ENCODE assay signal across 23 cellular contexts in genomic region chr16:1818873-1819525, GRCh38. TPM values are rescaled to one million over a fixed set of nuclear protein-coding genes. Genes with fewer than 3 reads are reported as not detected.
"Had no signal": no experiment of that assay in that cellular context is flagged by ENCODE, and none has a peak within 500 bp of the region (broad histone marks: within the 10 kb centered on the region; RNA-seq: fewer than 3 reads in every experiment).

No MANE protein-coding gene starts in this region.

- H3K27me3 ChIP-seq: heart left ventricle, neutrophil, right atrium auricular region, stomach had no signal

- DNase-seq: effector CD4-positive, alpha-beta T cell; foreskin melanocyte; heart left ventricle; hippocampal formation; left colon; mesendoderm; naive B cell; small intestine; stimulated activated CD4-positive, alpha-beta T cell treated with anti-CD3 and anti-CD28 coated beads, Interleukin-4, amount 100 ng/mL, for 1 hour; stimulated activated CD8-positive, alpha-beta memory T cell treated with anti-CD3 and anti-CD28 coated beads, Interleukin-4, amount 100 ng/mL, for 48 hours; stomach; substantia nigra; trophoblast cell had no signal

- H3K27ac Mint-ChIP-seq: naive B cell; nephron; stimulated activated memory B cell treated with anti-CD40 and anti-IgM and Interleukin-4, amounts not matched to agents 10 μg/mL and 1 μg/mL and 100 μg/mL, for 72 hours had no signal

- H3K4me3 Mint-ChIP-seq: naive B cell; nephron; stimulated activated memory B cell treated with anti-CD40 and anti-IgM and Interleukin-4, amounts not matched to agents 10 μg/mL and 1 μg/mL and 100 μg/mL, for 72 hours had no signal

- ATAC-seq: heart left ventricle, left colon had no signal

- H3K27me3 Mint-ChIP-seq: naive B cell; stimulated activated memory B cell treated with anti-CD40 and anti-IgM and Interleukin-4, amounts not matched to agents 10 μg/mL and 1 μg/mL and 100 μg/mL, for 72 hours had no signal

- H3K4me3 ChIP-seq: coronary artery, heart left ventricle, right atrium auricular region, stomach, thoracic aorta had no signal

- H3K4me1 Mint-ChIP-seq: nephron had no signal

- H3K27ac ChIP-seq: coronary artery, heart left ventricle, neutrophil, right atrium auricular region, stomach, thoracic aorta had no signal

- H3K9me3 ChIP-seq: heart left ventricle, neutrophil, right atrium auricular region, stomach, thoracic aorta had no signal

- H3K9me3 Mint-ChIP-seq: naive B cell; nephron; stimulated activated memory B cell treated with anti-CD40 and anti-IgM and Interleukin-4, amounts not matched to agents 10 μg/mL and 1 μg/mL and 100 μg/mL, for 72 hours had no signal

RNA-seq across cellular contexts. Expression of gene IGFALS, which starts 25.5 kb away (rescaled TPM):
- total RNA-seq: dermis microvascular lymphatic vessel endothelial cell, kidney epithelial cell, lung microvascular endothelial cell, osteoblast, right atrium auricular region had no signal
